In the genomic region with DNA sequence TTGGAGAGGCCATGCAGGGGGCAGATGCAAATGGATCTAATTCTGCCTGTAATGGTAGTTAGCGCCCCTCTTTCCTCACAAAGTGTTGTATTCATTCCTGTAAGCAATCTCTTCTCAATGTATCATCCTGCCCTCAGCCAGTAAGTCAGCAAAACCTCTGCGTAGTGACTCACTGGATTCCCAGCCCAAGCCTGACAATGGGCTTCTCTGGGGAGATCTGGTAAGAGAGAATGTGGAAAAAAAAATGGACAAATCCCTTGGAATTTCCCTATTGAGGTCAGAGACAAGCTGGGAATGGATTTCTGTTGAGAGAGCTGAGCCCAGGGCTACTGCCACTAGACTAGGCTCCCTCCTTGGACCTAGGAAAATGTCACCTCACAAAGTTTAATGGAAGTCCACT, we compare ENCODE assay signal across 12 cellular contexts. TPM values are rescaled to one million over a fixed set of nuclear protein-coding genes. Genes with fewer than 3 reads are reported as not detected.
DNase-seq lines count a peak whose midpoint lies in the region; ATAC-seq and TF ChIP-seq lines count a peak whose summit lies in the region.
"Had no signal": no experiment of that assay in that cellular context is flagged by ENCODE, and none has a peak within 500 bp of the region (broad histone marks: within the 10 kb centered on the region; RNA-seq: fewer than 3 reads in every experiment).

No MANE protein-coding gene starts in this region.

- H3K4me3 ChIP-seq in SK-N-SH (ENCODE audit: low read depth in 2 of 2, low read length in 1 of 2) (no peak overlapping the region), epithelial cell of proximal tubule (ENCODE audit: low read depth, low read length) (no peak overlapping the region)
- H3K4me3 ChIP-seq: HAP-1 had no signal

- no peaks in the 10 kb centered on the region for H3K27me3 ChIP-seq in SK-N-SH (ENCODE audit: insufficient read depth)

- H3K4me1 ChIP-seq in SK-N-SH (ENCODE audit: control insufficient read depth in 1 of 2, insufficient read depth in 2 of 2, low read depth in 1 of 2, low read length in 1 of 2): no peaks in the 10 kb centered on the region; a peak in 1 of 4 replicates
- H3K4me1 ChIP-seq: HAP-1 had no signal

- no peak overlapping the region for H2AFZ ChIP-seq in SK-N-SH (ENCODE audit: low read depth)

- no peaks in the 10 kb centered on the region for H3K9me3 ChIP-seq in SK-N-SH
- H3K9me3 ChIP-seq: HAP-1 had no signal

- peaks cover 54% of the 10 kb centered on the region for H3K36me3 Mint-ChIP-seq in osteocyte (ENCODE audit: unreplicated experiment)

- H3K79me2 ChIP-seq in SK-N-SH (ENCODE audit: insufficient read depth): peaks cover 10% of the 10 kb centered on the region; the same call in 1 of the 2 replicates

- peak overlapping the region in 1 of 2 experiments; percentile 89; a peak in 2 of 4 replicates for H3K27ac ChIP-seq in SK-N-SH (ENCODE audit: low read depth in 2 of 2, low read length in 1 of 2)

- peaks cover 46% of the 10 kb centered on the region in 2 experiments for H3K36me3 ChIP-seq in SK-N-SH (replicated peaks in 1 of 2; ENCODE audit: control insufficient read depth in 1 of 2, insufficient read depth in 2 of 2, low read length in 1 of 2)

- no peak for TF ChIP-seq CTCF in SK-N-SH (IDR thresholded peaks at IDR 0.05)
- TF ChIP-seq CTCF in epithelial cell of proximal tubule (conservative IDR thresholded peaks at IDR 0.05; ENCODE audit: low read depth, low read length): no peak
- TF ChIP-seq CTCF in osteocyte (IDR thresholded peaks at IDR 0.05): no peak

- TF ChIP-seq EP300 in SK-N-SH (IDR thresholded peaks at IDR 0.05; ENCODE audit: borderline replicate concordance in 1 of 2, low read depth in 1 of 2, low read length in 1 of 2): no peak

- DNase-seq in GM04503 (ENCODE audit: low read depth) (peak; percentile 86), SK-N-SH (no peak), epithelial cell of proximal tubule (ENCODE audit: low read depth) (peak; percentile 53), osteocyte (ENCODE audit: extremely low spot score, unreplicated experiment) (no peak)
- no peak for DNase-seq in activated CD4-positive, alpha-beta T cell treated with anti-CD3 and anti-CD28 coated beads, Interleukin-2, amount 50 U/mL, for 1 hour
- DNase-seq in activated naive CD4-positive, alpha-beta T cell treated with anti-CD3 and anti-CD28 coated beads, Interleukin-2, amount 50 U/mL, for 16 hours: no peak
- DNase-seq: activated CD4-positive, alpha-beta T cell treated with anti-CD3 and anti-CD28 coated beads for 1 hour; stimulated activated CD4-positive, alpha-beta T cell treated with anti-CD3 and anti-CD28 coated beads, Interleukin-15, amount 100 ng/mL, for 24 hours had no signal

- H3K27ac Mint-ChIP-seq in osteocyte (ENCODE audit: unreplicated experiment): peak overlapping the region; percentile 33
- H3K27ac Mint-ChIP-seq: stimulated activated naive CD8-positive, alpha-beta T cell treated with anti-CD3 and anti-CD28 coated beads, Interleukin-15, Interleukin-2, amounts not matched to agents 100 ng/mL and 50 ng/mL, for 24 hours had no signal

- H4K20me1 ChIP-seq in SK-N-SH (ENCODE audit: insufficient read depth): no peaks in the 10 kb centered on the region

- no peak overlapping the region for H3K4me3 Mint-ChIP-seq in osteocyte (ENCODE audit: unreplicated experiment)
- H3K4me3 Mint-ChIP-seq: stimulated activated naive CD8-positive, alpha-beta T cell treated with anti-CD3 and anti-CD28 coated beads, Interleukin-15, Interleukin-2, amounts not matched to agents 100 ng/mL and 50 ng/mL, for 24 hours had no signal

- no peak for ATAC-seq in GM18502 (IDR thresholded peaks at IDR 0.05; ENCODE audit: poor library complexity, unreplicated experiment)
- ATAC-seq in esophagus mucosa: no peak

- peaks cover 23% of the 10 kb centered on the region for H3F3A ChIP-seq in SK-N-SH (replicated peaks; ENCODE audit: insufficient read depth)

- peaks cover 8% of the 10 kb centered on the region for H3K4me1 Mint-ChIP-seq in osteocyte (ENCODE audit: unreplicated experiment)

- TF ChIP-seq RAD21 in SK-N-SH (IDR thresholded peaks at IDR 0.05; ENCODE audit: low read length): no peak

- POLR2A ChIA-PET in SK-N-SH (lab: Yijun Ruan, JAX): no interaction called here

- peak overlapping the region; percentile 66 for H3K4me2 ChIP-seq in SK-N-SH

- H3K9ac ChIP-seq in SK-N-SH: peak overlapping the region; percentile 32; the same call in 1 of the 2 replicates

- no peaks in the 10 kb centered on the region for H3K9me3 Mint-ChIP-seq in osteocyte (ENCODE audit: unreplicated experiment)
- H3K9me3 Mint-ChIP-seq: stimulated activated naive CD8-positive, alpha-beta T cell treated with anti-CD3 and anti-CD28 coated beads, Interleukin-15, Interleukin-2, amounts not matched to agents 100 ng/mL and 50 ng/mL, for 24 hours had no signal

- no peaks in the 10 kb centered on the region for H3K9me2 ChIP-seq in SK-N-SH

- H3K27me3 Mint-ChIP-seq in osteocyte (ENCODE audit: unreplicated experiment): no peaks in the 10 kb centered on the region
- H3K27me3 Mint-ChIP-seq: stimulated activated naive CD8-positive, alpha-beta T cell treated with anti-CD3 and anti-CD28 coated beads, Interleukin-15, Interleukin-2, amounts not matched to agents 100 ng/mL and 50 ng/mL, for 24 hours had no signal

- CTCF ChIA-PET in SK-N-SH (lab: Yijun Ruan, JAX): interaction anchor here (4.4 kb wide), 1 partner anchor 36 kb away, joined by 15 read pairs; no protein-coding TSS in a partner anchor

- WGBS in SK-N-SH (ENCODE audit: low lambda C conversion rate): 67% methylated on average over 2 of the region's 2 CpGs

TF ChIP-seq in SK-N-SH, 30 proteins besides CTCF, POLR2A, EP300 and RAD21:
- no peak for TF ChIP-seq POLR2AphosphoS5 (IDR thresholded peaks at IDR 0.05; ENCODE audit: low read depth, low read length)
- peak; percentile 67 for TF ChIP-seq JUND (IDR thresholded peaks at IDR 0.05)
- TF ChIP-seq, protein P1, sequence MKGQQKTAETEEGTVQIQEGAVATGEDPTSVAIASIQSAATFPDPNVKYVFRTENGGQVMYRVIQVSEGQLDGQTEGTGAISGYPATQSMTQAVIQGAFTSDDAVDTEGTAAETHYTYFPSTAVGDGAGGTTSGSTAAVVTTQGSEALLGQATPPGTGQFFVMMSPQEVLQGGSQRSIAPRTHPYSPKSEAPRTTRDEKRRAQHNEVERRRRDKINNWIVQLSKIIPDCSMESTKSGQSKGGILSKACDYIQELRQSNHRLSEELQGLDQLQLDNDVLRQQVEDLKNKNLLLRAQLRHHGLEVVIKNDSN (IDR thresholded peaks at IDR 0.05; ENCODE audit: borderline replicate concordance, low read depth): no peak
- TF ChIP-seq, protein P2, sequence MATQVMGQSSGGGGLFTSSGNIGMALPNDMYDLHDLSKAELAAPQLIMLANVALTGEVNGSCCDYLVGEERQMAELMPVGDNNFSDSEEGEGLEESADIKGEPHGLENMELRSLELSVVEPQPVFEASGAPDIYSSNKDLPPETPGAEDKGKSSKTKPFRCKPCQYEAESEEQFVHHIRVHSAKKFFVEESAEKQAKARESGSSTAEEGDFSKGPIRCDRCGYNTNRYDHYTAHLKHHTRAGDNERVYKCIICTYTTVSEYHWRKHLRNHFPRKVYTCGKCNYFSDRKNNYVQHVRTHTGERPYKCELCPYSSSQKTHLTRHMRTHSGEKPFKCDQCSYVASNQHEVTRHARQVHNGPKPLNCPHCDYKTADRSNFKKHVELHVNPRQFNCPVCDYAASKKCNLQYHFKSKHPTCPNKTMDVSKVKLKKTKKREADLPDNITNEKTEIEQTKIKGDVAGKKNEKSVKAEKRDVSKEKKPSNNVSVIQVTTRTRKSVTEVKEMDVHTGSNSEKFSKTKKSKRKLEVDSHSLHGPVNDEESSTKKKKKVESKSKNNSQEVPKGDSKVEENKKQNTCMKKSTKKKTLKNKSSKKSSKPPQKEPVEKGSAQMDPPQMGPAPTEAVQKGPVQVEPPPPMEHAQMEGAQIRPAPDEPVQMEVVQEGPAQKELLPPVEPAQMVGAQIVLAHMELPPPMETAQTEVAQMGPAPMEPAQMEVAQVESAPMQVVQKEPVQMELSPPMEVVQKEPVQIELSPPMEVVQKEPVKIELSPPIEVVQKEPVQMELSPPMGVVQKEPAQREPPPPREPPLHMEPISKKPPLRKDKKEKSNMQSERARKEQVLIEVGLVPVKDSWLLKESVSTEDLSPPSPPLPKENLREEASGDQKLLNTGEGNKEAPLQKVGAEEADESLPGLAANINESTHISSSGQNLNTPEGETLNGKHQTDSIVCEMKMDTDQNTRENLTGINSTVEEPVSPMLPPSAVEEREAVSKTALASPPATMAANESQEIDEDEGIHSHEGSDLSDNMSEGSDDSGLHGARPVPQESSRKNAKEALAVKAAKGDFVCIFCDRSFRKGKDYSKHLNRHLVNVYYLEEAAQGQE (IDR thresholded peaks at IDR 0.05; ENCODE audit: low read depth, low read length): no peak
- TF ChIP-seq, protein P3, sequence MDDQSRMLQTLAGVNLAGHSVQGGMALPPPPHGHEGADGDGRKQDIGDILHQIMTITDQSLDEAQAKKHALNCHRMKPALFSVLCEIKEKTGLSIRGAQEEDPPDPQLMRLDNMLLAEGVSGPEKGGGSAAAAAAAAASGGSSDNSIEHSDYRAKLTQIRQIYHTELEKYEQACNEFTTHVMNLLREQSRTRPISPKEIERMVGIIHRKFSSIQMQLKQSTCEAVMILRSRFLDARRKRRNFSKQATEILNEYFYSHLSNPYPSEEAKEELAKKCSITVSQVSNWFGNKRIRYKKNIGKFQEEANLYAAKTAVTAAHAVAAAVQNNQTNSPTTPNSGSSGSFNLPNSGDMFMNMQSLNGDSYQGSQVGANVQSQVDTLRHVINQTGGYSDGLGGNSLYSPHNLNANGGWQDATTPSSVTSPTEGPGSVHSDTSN (IDR thresholded peaks at IDR 0.05): peak; percentile 19; the same call in 1 of the 2 replicates
- 0 out of 2 replicates have a peak, but pooled peaks have one; percentile 17 for TF ChIP-seq TEAD4 (IDR thresholded peaks at IDR 0.05; ENCODE audit: borderline replicate concordance, insufficient read depth)
- TF ChIP-seq FOSL2 (IDR thresholded peaks at IDR 0.05; ENCODE audit: borderline replicate concordance, low read depth): peak; percentile 79

RNA-seq across cellular contexts. Expression of a gene that starts 25.4 kb away (rescaled TPM):
- polyA plus RNA-seq in SK-N-SH (2012; rRNA removed): 57.3 and 70.7 TPM in 2 replicates
- 37.8 and 49.9 TPM in 2 replicates for polyA plus RNA-seq in SK-N-SH (2012; cell fraction: cytosol; rRNA removed)
- 71.6 and 125 TPM in 2 replicates for polyA plus RNA-seq in SK-N-SH (2012; cell fraction: nucleus; rRNA removed)
- 48.8 and 58.8 TPM in 2 replicates for total RNA-seq in epithelial cell of proximal tubule
- total RNA-seq in osteocyte: 45.6 and 51.8 TPM in 2 replicates
- total RNA-seq in esophagus mucosa: 23.4 TPM

Comparison
In these comparisons a context has a peak if more than half of its experiments do, and no peak if none do; other contexts are left out.
1. DNase-seq: peak in GM04503 (single experiment) and epithelial cell of proximal tubule (single experiment); none in SK-N-SH (single experiment), osteocyte (single experiment), activated CD4-positive, alpha-beta T cell treated with anti-CD3 and anti-CD28 coated beads, Interleukin-2, amount 50 U/mL, for 1 hour (single experiment) and activated naive CD4-positive, alpha-beta T cell treated with anti-CD3 and anti-CD28 coated beads, Interleukin-2, amount 50 U/mL, for 16 hours (single experiment).